13 cellular contexts compared by ENCODE assay signal in the genomic region with DNA sequence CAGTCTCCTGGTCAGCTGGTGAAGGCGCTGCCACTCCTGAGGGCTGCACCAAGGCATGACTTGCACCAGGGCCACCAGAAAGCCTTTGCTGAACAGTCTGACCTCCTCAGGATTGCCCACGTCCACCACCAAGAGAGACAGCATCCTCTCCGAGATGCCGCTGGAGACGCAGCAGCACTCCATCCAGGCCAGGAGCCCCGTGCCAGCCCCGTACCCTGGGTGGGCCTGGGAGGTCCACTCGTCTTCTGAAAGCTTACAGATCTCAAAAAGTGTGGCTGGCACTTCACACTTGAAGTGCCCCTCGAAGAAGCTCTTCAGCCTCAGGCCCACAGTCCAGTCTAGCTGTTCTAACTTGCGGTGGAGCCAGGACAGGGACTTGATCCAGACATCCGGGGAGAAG. TPM values are rescaled to one million over a fixed set of nuclear protein-coding genes. Genes with fewer than 3 reads are reported as not detected.
A peak's percentile ranks its signal among the peaks of the same experiment; 100 is the strongest.
DNase-seq lines count a peak whose midpoint lies in the region; ATAC-seq, FAIRE-seq and TF ChIP-seq lines count a peak whose summit lies in the region.
"Had no signal": no experiment of that assay in that cellular context is flagged by ENCODE, and none has a peak within 500 bp of the region (broad histone marks: within the 10 kb centered on the region; RNA-seq: fewer than 3 reads in every experiment).

No MANE protein-coding gene starts in this region.

- FAIRE-seq in HepG2 (lab: Jason Lieb, UNC): no peak
- FAIRE-seq: H1 had no signal

- H3K4me1 ChIP-seq in HepG2 (ENCODE audit: insufficient read depth, low read length): peaks cover 27% of the 10 kb centered on the region
- peaks cover 0 to 3% (median under 1%) of the 10 kb centered on the region in 4 donors for H3K4me1 ChIP-seq in right lobe of liver

- no peaks in the 10 kb centered on the region for H3K9me3 ChIP-seq in HepG2 (ENCODE audit: low read length)
- H3K9me3 ChIP-seq in right lobe of liver: no peaks in the 10 kb centered on the region

- POLR2A ChIA-PET in HepG2 (lab: Yijun Ruan, JAX): interaction anchor here (1.1 to 1.8 kb wide), 2 partner anchors 12 to 19 kb away, joined by 3 to 4 read pairs; no protein-coding TSS in a partner anchor

- H3K4me1 Mint-ChIP-seq in neural crest cell: peaks cover 12% of the 10 kb centered on the region
- H3K4me1 Mint-ChIP-seq in stimulated activated naive B cell treated with anti-CD40 and anti-IgM and Interleukin-4, amounts not matched to agents 10 μg/mL and 1 μg/mL and 100 μg/mL, for 72 hours: peaks cover 36 to 46% of the 10 kb centered on the region in 2 donors

- ATAC-seq in HepG2: no peak; the same call in 1 of the 3 replicates
- no peak for ATAC-seq in right lobe of liver
- no peak for ATAC-seq in HG03432 (IDR thresholded peaks at IDR 0.05; ENCODE audit: unreplicated experiment)
- no peak for ATAC-seq in stimulated activated naive B cell treated with anti-CD40 and anti-IgM and Interleukin-4, amounts not matched to agents 10 μg/mL and 1 μg/mL and 100 μg/mL, for 72 hours (replicated peaks)
- ATAC-seq in HG02678 (IDR thresholded peaks at IDR 0.05; ENCODE audit: unreplicated experiment): no peak

- H3K27ac Mint-ChIP-seq in neural crest cell (ENCODE audit: unreplicated experiment): no peak overlapping the region
- H3K27ac Mint-ChIP-seq in stimulated activated naive B cell treated with anti-CD40 and anti-IgM and Interleukin-4, amounts not matched to agents 10 μg/mL and 1 μg/mL and 100 μg/mL, for 72 hours: no peak overlapping the region
- H3K27ac Mint-ChIP-seq: B cell, H9 had no signal

- H3K36me3 ChIP-seq in HepG2 (replicated peaks in 1 of 2; ENCODE audit: control insufficient read depth in 1 of 2, insufficient read depth in 2 of 2, low read length in 2 of 2) (peaks cover 25 to 76% of the 10 kb centered on the region in 2 experiments), right lobe of liver (peaks cover 0 to 20% (median 6%) of the 10 kb centered on the region in 4 donors)

- no peak overlapping the region for H3K4me2 ChIP-seq in HepG2 (ENCODE audit: low read depth, low read length)

- H3K27me3 ChIP-seq in HepG2 (ENCODE audit: control insufficient read depth in 1 of 2, insufficient read depth in 2 of 2, low read length in 2 of 2): no peaks in the 10 kb centered on the region
- no peaks in the 10 kb centered on the region for H3K27me3 ChIP-seq in right lobe of liver

- intact Hi-C loops in HepG2 (cut with micrococcal nuclease; ENCODE audit: unreplicated experiment) (no loop called here), right lobe of liver (cut with DNase I) (no loop called here)

- TF ChIP-seq POLR2A in HepG2 (IDR thresholded peaks at IDR 0.05; ENCODE audit: insufficient read depth in 1 of 2, low read depth in 2 of 2, low read length in 2 of 2) (peak in 1 of 2 experiments; percentile 3; a peak in 1 of 4 replicates), right lobe of liver (IDR thresholded peaks at IDR 0.05) (no peak)

- H3K27me3 Mint-ChIP-seq in neural crest cell (ENCODE audit: low read depth): no peaks in the 10 kb centered on the region
- no peaks in the 10 kb centered on the region for H3K27me3 Mint-ChIP-seq in stimulated activated naive B cell treated with anti-CD40 and anti-IgM and Interleukin-4, amounts not matched to agents 10 μg/mL and 1 μg/mL and 100 μg/mL, for 72 hours
- H3K27me3 Mint-ChIP-seq: B cell; CD4-positive, alpha-beta memory T cell had no signal

- TF ChIP-seq EP300 in HepG2 (IDR thresholded peaks at IDR 0.05; ENCODE audit: low read depth in 2 of 2, low read length in 2 of 2): no peak
- TF ChIP-seq EP300 in HepG2 (CRISPR knock-in tag; IDR thresholded peaks at IDR 0.05; ENCODE audit: borderline replicate concordance): no peak

- H3K4me3 ChIP-seq in HepG2 (replicated peaks in 1 of 3; ENCODE audit: insufficient read depth in 1 of 3, low read depth in 2 of 3, low read length in 3 of 3) (no peak overlapping the region), right lobe of liver (no peak overlapping the region)

- H3K9me3 Mint-ChIP-seq in neural crest cell: peaks cover 5% of the 10 kb centered on the region
- peaks cover 0 to 3% of the 10 kb centered on the region in 2 donors for H3K9me3 Mint-ChIP-seq in stimulated activated naive B cell treated with anti-CD40 and anti-IgM and Interleukin-4, amounts not matched to agents 10 μg/mL and 1 μg/mL and 100 μg/mL, for 72 hours
- H3K9me3 Mint-ChIP-seq: CD4-positive, alpha-beta memory T cell had no signal

- H3K27ac ChIP-seq in HepG2 (ENCODE audit: extremely low read length, insufficient read depth, low read length) (peak overlapping the region; percentile 22), right lobe of liver (no peak overlapping the region)

- no peaks in the 10 kb centered on the region for H4K20me1 ChIP-seq in HepG2 (ENCODE audit: insufficient read depth, low read length)

- WGBS in HepG2 (ENCODE audit: low lambda C conversion rate): 88% methylated on average over 6 of the region's 11 CpGs
- WGBS in right lobe of liver (ENCODE audit: insufficient coverage, low coverage, low lambda C conversion rate, missing lambda C conversion rate): 96% methylated on average over 4 of the region's 11 CpGs

- TF ChIP-seq RAD21 in HepG2 (CRISPR knock-in tag; IDR thresholded peaks at IDR 0.05): no peak

- H3K36me3 Mint-ChIP-seq in neural crest cell (ENCODE audit: low read depth): peaks cover 41% of the 10 kb centered on the region
- peaks cover 59 to 79% of the 10 kb centered on the region in 2 donors for H3K36me3 Mint-ChIP-seq in stimulated activated naive B cell treated with anti-CD40 and anti-IgM and Interleukin-4, amounts not matched to agents 10 μg/mL and 1 μg/mL and 100 μg/mL, for 72 hours

- no peak overlapping the region for H3K9ac ChIP-seq in HepG2 (ENCODE audit: insufficient read depth, low read depth, low read length)

- H3K4me3 Mint-ChIP-seq in neural crest cell: peak overlapping the region; percentile 44
- no peak overlapping the region for H3K4me3 Mint-ChIP-seq in stimulated activated naive B cell treated with anti-CD40 and anti-IgM and Interleukin-4, amounts not matched to agents 10 μg/mL and 1 μg/mL and 100 μg/mL, for 72 hours
- H3K4me3 Mint-ChIP-seq: B cell; CD4-positive, alpha-beta memory T cell; H9 had no signal

- H3K79me2 ChIP-seq in HepG2 (ENCODE audit: insufficient read depth, low read length): peaks cover 17% of the 10 kb centered on the region

- TF ChIP-seq CTCF in HepG2 (CRISPR knock-in tag; IDR thresholded peaks at IDR 0.05): no peak
- no peak for TF ChIP-seq CTCF in right lobe of liver (IDR thresholded peaks at IDR 0.05)
- TF ChIP-seq CTCF in neural crest cell (conservative IDR thresholded peaks at IDR 0.05): no peak

- CTCF ChIA-PET in HepG2 (lab: Yijun Ruan, JAX; ENCODE audit: low intra/inter-chr PET ratio, low total read pairs): no interaction called here

- no peak overlapping the region for H2AFZ ChIP-seq in HepG2 (ENCODE audit: low read length)

- BruUV-seq in HepG2 (replicated peaks; lab: Mats Ljungman, UMichigan): no TSS peak

- in situ Hi-C loops in HepG2 (cut with HindIII; ENCODE audit: extremely low pct_ligation_motif_present, low pct_unique_long_range_greater_than_20kb): no loop called here

- DNase-seq in HepG2 (ENCODE audit: low spot score) (no peak), right lobe of liver (no peak), neural crest cell (ENCODE audit: low read depth, low spot score) (no peak)
- DNase-seq in stimulated activated naive B cell treated with anti-CD40 and anti-IgM and Interleukin-4, amounts not matched to agents 10 μg/mL and 1 μg/mL and 100 μg/mL, for 72 hours: no peak
- DNase-seq: CD4-positive, alpha-beta memory T cell; GF-D8; H9; KBM-7 had no signal

RNA-seq across cellular contexts. Expression of a gene that starts 6.7 kb away (rescaled TPM):
- total RNA-seq in HepG2 (2016; rRNA removed; fragmentation: Illumina TruSeq; extraction: Trizol): 22.7 and 28.2 TPM in 2 replicates
- total RNA-seq in HepG2 (2016; cell fraction: cytosol; rRNA removed; fragmentation: Illumina TruSeq; extraction: Trizol; ENCODE audit: low read depth): 1.6 and 2.8 TPM in 2 replicates
- total RNA-seq in HepG2 (2016; cell fraction: insoluble cytoplasmic fraction; rRNA removed; fragmentation: Illumina TruSeq; extraction: Trizol): 23.2 and 25.6 TPM in 2 replicates
- total RNA-seq in HepG2 (2016; cell fraction: membrane; rRNA removed; fragmentation: Illumina TruSeq; extraction: Trizol): 7.3 and 7.8 TPM in 2 replicates
- 14.5 and 15.4 TPM in 2 replicates for total RNA-seq in HepG2 (2016; cell fraction: nucleus; rRNA removed; fragmentation: Illumina TruSeq; extraction: Trizol)
- 10.8 and 13.6 TPM in 2 replicates for polyA plus RNA-seq in HepG2 (2011; rRNA removed)
- 5.1 and 7.0 TPM in 2 replicates for polyA plus RNA-seq in HepG2 (2011; cell fraction: cytosol; rRNA removed)
- polyA plus RNA-seq in HepG2 (2011; cell fraction: nucleus; rRNA removed): 15.7 and 16.5 TPM in 2 replicates
- 10.4 and 10.6 TPM in 2 replicates for polyA plus RNA-seq in HepG2 (2012)
- 0.83 and 1.1 TPM in 2 replicates for polyA plus RNA-seq in HepG2 (2016; cell fraction: cytosol; fragmentation: Illumina TruSeq; extraction: Trizol; ENCODE audit: low read depth)
- polyA plus RNA-seq in HepG2 (2016; cell fraction: insoluble cytoplasmic fraction; fragmentation: Illumina TruSeq; extraction: Trizol; ENCODE audit: low read depth): 18.5 and 22.6 TPM in 2 replicates
- polyA plus RNA-seq in HepG2 (2016; cell fraction: membrane; fragmentation: Illumina TruSeq; extraction: Trizol; ENCODE audit: low read depth): 2.1 and 3.2 TPM in 2 replicates
- 17.5 and 17.6 TPM in 2 replicates for polyA plus RNA-seq in HepG2 (2016; cell fraction: nucleus; fragmentation: Illumina TruSeq; extraction: Trizol; ENCODE audit: insufficient read depth, low read depth)
- polyA minus RNA-seq in HepG2 (2011; rRNA and poly(A)+ RNA removed; ENCODE audit: low replicate concordance): 30.3 and 134 TPM in 2 replicates
- polyA minus RNA-seq in HepG2 (2011; cell fraction: cytosol; rRNA and poly(A)+ RNA removed): 6.5 and 6.9 TPM in 2 replicates
- polyA minus RNA-seq in HepG2 (2011; cell fraction: nucleus; rRNA and poly(A)+ RNA removed): 9.9 and 11.6 TPM in 2 replicates
- total RNA-seq in right lobe of liver: 10 to 100 TPM in 1 of 6 experiments, 1 to 10 TPM in 5; 7.1 to 10.1 (median 8.0) TPM
- polyA plus RNA-seq in PFSK-1 (2012; ENCODE audit: insufficient read length, low read depth): 36.2 TPM
- total RNA-seq in neural crest cell: 36.1 and 37.3 TPM in 2 replicates

RNA-seq across cellular contexts. Expression of a gene that starts 13.0 kb away (rescaled TPM):
- 16.5 and 25.2 TPM in 2 replicates for total RNA-seq in HepG2 (2016; rRNA removed; fragmentation: Illumina TruSeq; extraction: Trizol)
- total RNA-seq in HepG2 (2016; cell fraction: cytosol; rRNA removed; fragmentation: Illumina TruSeq; extraction: Trizol; ENCODE audit: low read depth): 11.6 and 12.3 TPM in 2 replicates
- total RNA-seq in HepG2 (2016; cell fraction: insoluble cytoplasmic fraction; rRNA removed; fragmentation: Illumina TruSeq; extraction: Trizol): 16.8 and 25.2 TPM in 2 replicates
- 24.8 and 30.1 TPM in 2 replicates for total RNA-seq in HepG2 (2016; cell fraction: membrane; rRNA removed; fragmentation: Illumina TruSeq; extraction: Trizol)
- 22.5 and 29.8 TPM in 2 replicates for total RNA-seq in HepG2 (2016; cell fraction: nucleus; rRNA removed; fragmentation: Illumina TruSeq; extraction: Trizol)
- polyA plus RNA-seq in HepG2 (2011; rRNA removed): 46.6 and 53.8 TPM in 2 replicates
- polyA plus RNA-seq in HepG2 (2011; cell fraction: cytosol; rRNA removed): 55.4 and 57.8 TPM in 2 replicates
- 29.5 and 29.7 TPM in 2 replicates for polyA plus RNA-seq in HepG2 (2011; cell fraction: nucleus; rRNA removed)
- polyA plus RNA-seq in HepG2 (2012): 28.7 and 29.6 TPM in 2 replicates
- 16.6 and 21.9 TPM in 2 replicates for polyA plus RNA-seq in HepG2 (2016; cell fraction: cytosol; fragmentation: Illumina TruSeq; extraction: Trizol; ENCODE audit: low read depth)
- polyA plus RNA-seq in HepG2 (2016; cell fraction: insoluble cytoplasmic fraction; fragmentation: Illumina TruSeq; extraction: Trizol; ENCODE audit: low read depth): 21.1 and 27.9 TPM in 2 replicates
- 30.8 and 33.2 TPM in 2 replicates for polyA plus RNA-seq in HepG2 (2016; cell fraction: membrane; fragmentation: Illumina TruSeq; extraction: Trizol; ENCODE audit: low read depth)
- 48.5 and 49.8 TPM in 2 replicates for polyA plus RNA-seq in HepG2 (2016; cell fraction: nucleus; fragmentation: Illumina TruSeq; extraction: Trizol; ENCODE audit: insufficient read depth, low read depth)
- 112 and 176 TPM in 2 replicates for polyA minus RNA-seq in HepG2 (2011; rRNA and poly(A)+ RNA removed; ENCODE audit: low replicate concordance)
- polyA minus RNA-seq in HepG2 (2011; cell fraction: cytosol; rRNA and poly(A)+ RNA removed): 36.8 and 39.7 TPM in 2 replicates
- 18.0 and 23.5 TPM in 2 replicates for polyA minus RNA-seq in HepG2 (2011; cell fraction: nucleus; rRNA and poly(A)+ RNA removed)
- 10 to 100 TPM in 1 of 6 experiments, 1 to 10 TPM in 3, under 1 TPM in 2; 0.59 to 11.5 (median 1.6) TPM for total RNA-seq in right lobe of liver
- 106 TPM for polyA plus RNA-seq in PFSK-1 (2012; ENCODE audit: insufficient read length, low read depth)
- 20.9 and 22.5 TPM in 2 replicates for total RNA-seq in neural crest cell

RNA-seq across cellular contexts. Expression of a gene that starts 30.8 kb away (rescaled TPM):
- total RNA-seq in HepG2 (2016; rRNA removed; fragmentation: Illumina TruSeq; extraction: Trizol) (17.3 and 21.8 TPM in 2 replicates), right lobe of liver (10 to 100 TPM; 17.9 to 35.1 (median 28.2) TPM), neural crest cell (67.2 and 68.8 TPM in 2 replicates)
- total RNA-seq in HepG2 (2016; cell fraction: cytosol; rRNA removed; fragmentation: Illumina TruSeq; extraction: Trizol; ENCODE audit: low read depth): 8.1 and 10.4 TPM in 2 replicates
- total RNA-seq in HepG2 (2016; cell fraction: insoluble cytoplasmic fraction; rRNA removed; fragmentation: Illumina TruSeq; extraction: Trizol): 17.9 and 18.2 TPM in 2 replicates
- 6.2 and 7.3 TPM in 2 replicates for total RNA-seq in HepG2 (2016; cell fraction: membrane; rRNA removed; fragmentation: Illumina TruSeq; extraction: Trizol)
- total RNA-seq in HepG2 (2016; cell fraction: nucleus; rRNA removed; fragmentation: Illumina TruSeq; extraction: Trizol): 13.4 and 15.3 TPM in 2 replicates
- 12.5 and 13.3 TPM in 2 replicates for polyA plus RNA-seq in HepG2 (2011; rRNA removed)
- 7.6 and 8.0 TPM in 2 replicates for polyA plus RNA-seq in HepG2 (2011; cell fraction: cytosol; rRNA removed)
- 10.5 and 11.7 TPM in 2 replicates for polyA plus RNA-seq in HepG2 (2011; cell fraction: nucleus; rRNA removed)
- polyA plus RNA-seq in HepG2 (2012): 11.0 and 12.6 TPM in 2 replicates
- 1.3 and 1.4 TPM in 2 replicates for polyA plus RNA-seq in HepG2 (2016; cell fraction: cytosol; fragmentation: Illumina TruSeq; extraction: Trizol; ENCODE audit: low read depth)
- 12.9 and 17.6 TPM in 2 replicates for polyA plus RNA-seq in HepG2 (2016; cell fraction: insoluble cytoplasmic fraction; fragmentation: Illumina TruSeq; extraction: Trizol; ENCODE audit: low read depth)
- polyA plus RNA-seq in HepG2 (2016; cell fraction: membrane; fragmentation: Illumina TruSeq; extraction: Trizol; ENCODE audit: low read depth): 3.0 and 3.4 TPM in 2 replicates
- polyA plus RNA-seq in HepG2 (2016; cell fraction: nucleus; fragmentation: Illumina TruSeq; extraction: Trizol; ENCODE audit: insufficient read depth, low read depth): 18.7 and 20.8 TPM in 2 replicates
- 109 and 127 TPM in 2 replicates for polyA minus RNA-seq in HepG2 (2011; rRNA and poly(A)+ RNA removed; ENCODE audit: low replicate concordance)
- polyA minus RNA-seq in HepG2 (2011; cell fraction: cytosol; rRNA and poly(A)+ RNA removed): 24.4 and 27.0 TPM in 2 replicates
- polyA minus RNA-seq in HepG2 (2011; cell fraction: nucleus; rRNA and poly(A)+ RNA removed): 35.8 and 54.7 TPM in 2 replicates
- polyA plus RNA-seq in PFSK-1 (2012; ENCODE audit: insufficient read length, low read depth): 45.7 TPM

RNA-seq across cellular contexts. Expression of a gene that starts 36.7 kb away (rescaled TPM):
- total RNA-seq in HepG2 (2016; rRNA removed; fragmentation: Illumina TruSeq; extraction: Trizol): 87.8 and 112 TPM in 2 replicates
- total RNA-seq in HepG2 (2016; cell fraction: cytosol; rRNA removed; fragmentation: Illumina TruSeq; extraction: Trizol; ENCODE audit: low read depth): 9.8 and 11.3 TPM in 2 replicates
- total RNA-seq in HepG2 (2016; cell fraction: insoluble cytoplasmic fraction; rRNA removed; fragmentation: Illumina TruSeq; extraction: Trizol): 79.1 and 124 TPM in 2 replicates
- 22.5 and 25.3 TPM in 2 replicates for total RNA-seq in HepG2 (2016; cell fraction: membrane; rRNA removed; fragmentation: Illumina TruSeq; extraction: Trizol)
- total RNA-seq in HepG2 (2016; cell fraction: nucleus; rRNA removed; fragmentation: Illumina TruSeq; extraction: Trizol): 44.3 and 54.7 TPM in 2 replicates
- 42.0 and 53.7 TPM in 2 replicates for polyA plus RNA-seq in HepG2 (2011; rRNA removed)
- polyA plus RNA-seq in HepG2 (2011; cell fraction: cytosol; rRNA removed): 29.7 and 47.5 TPM in 2 replicates
- polyA plus RNA-seq in HepG2 (2011; cell fraction: nucleus; rRNA removed): 30.6 and 44.9 TPM in 2 replicates
- polyA plus RNA-seq in HepG2 (2012): 56.4 and 101 TPM in 2 replicates
- polyA plus RNA-seq in HepG2 (2016; cell fraction: cytosol; fragmentation: Illumina TruSeq; extraction: Trizol; ENCODE audit: low read depth): 6.7 and 7.7 TPM in 2 replicates
- polyA plus RNA-seq in HepG2 (2016; cell fraction: insoluble cytoplasmic fraction; fragmentation: Illumina TruSeq; extraction: Trizol; ENCODE audit: low read depth): 153 and 154 TPM in 2 replicates
- polyA plus RNA-seq in HepG2 (2016; cell fraction: membrane; fragmentation: Illumina TruSeq; extraction: Trizol; ENCODE audit: low read depth): 13.2 and 14.9 TPM in 2 replicates
- polyA plus RNA-seq in HepG2 (2016; cell fraction: nucleus; fragmentation: Illumina TruSeq; extraction: Trizol; ENCODE audit: insufficient read depth, low read depth): 86.8 and 90.1 TPM in 2 replicates
- 13.1 and 20.3 TPM in 2 replicates for polyA minus RNA-seq in HepG2 (2011; rRNA and poly(A)+ RNA removed; ENCODE audit: low replicate concordance)
- 14.1 and 21.6 TPM in 2 replicates for polyA minus RNA-seq in HepG2 (2011; cell fraction: cytosol; rRNA and poly(A)+ RNA removed)
- 37.0 and 38.0 TPM in 2 replicates for polyA minus RNA-seq in HepG2 (2011; cell fraction: nucleus; rRNA and poly(A)+ RNA removed)
- total RNA-seq in right lobe of liver: 10 to 100 TPM; 34.6 to 66.4 (median 39.9) TPM
- polyA plus RNA-seq in PFSK-1 (2012; ENCODE audit: insufficient read length, low read depth): 80.3 TPM
- total RNA-seq in neural crest cell: 114 and 124 TPM in 2 replicates

RNA-seq across cellular contexts. Expression of a gene that starts 36.7 kb away (rescaled TPM):
- total RNA-seq in HepG2 (2016; rRNA removed; fragmentation: Illumina TruSeq; extraction: Trizol): 25.5 and 30.3 TPM in 2 replicates
- 4.8 and 5.8 TPM in 2 replicates for total RNA-seq in HepG2 (2016; cell fraction: cytosol; rRNA removed; fragmentation: Illumina TruSeq; extraction: Trizol; ENCODE audit: low read depth)
- total RNA-seq in HepG2 (2016; cell fraction: insoluble cytoplasmic fraction; rRNA removed; fragmentation: Illumina TruSeq; extraction: Trizol): 26.8 and 31.7 TPM in 2 replicates
- total RNA-seq in HepG2 (2016; cell fraction: membrane; rRNA removed; fragmentation: Illumina TruSeq; extraction: Trizol): 8.4 and 8.7 TPM in 2 replicates
- total RNA-seq in HepG2 (2016; cell fraction: nucleus; rRNA removed; fragmentation: Illumina TruSeq; extraction: Trizol): 17.8 and 20.7 TPM in 2 replicates
- 12.3 and 12.4 TPM in 2 replicates for polyA plus RNA-seq in HepG2 (2011; rRNA removed)
- 16.1 and 17.4 TPM in 2 replicates for polyA plus RNA-seq in HepG2 (2011; cell fraction: cytosol; rRNA removed)
- polyA plus RNA-seq in HepG2 (2011; cell fraction: nucleus; rRNA removed): 9.4 and 10.2 TPM in 2 replicates
- polyA plus RNA-seq in HepG2 (2012): 12.8 and 14.9 TPM in 2 replicates
- polyA plus RNA-seq in HepG2 (2016; cell fraction: cytosol; fragmentation: Illumina TruSeq; extraction: Trizol; ENCODE audit: low read depth): 3.0 and 3.1 TPM in 2 replicates
- polyA plus RNA-seq in HepG2 (2016; cell fraction: insoluble cytoplasmic fraction; fragmentation: Illumina TruSeq; extraction: Trizol; ENCODE audit: low read depth): 25.8 and 28.8 TPM in 2 replicates
- 4.6 and 4.9 TPM in 2 replicates for polyA plus RNA-seq in HepG2 (2016; cell fraction: membrane; fragmentation: Illumina TruSeq; extraction: Trizol; ENCODE audit: low read depth)
- polyA plus RNA-seq in HepG2 (2016; cell fraction: nucleus; fragmentation: Illumina TruSeq; extraction: Trizol; ENCODE audit: insufficient read depth, low read depth): 13.4 and 15.4 TPM in 2 replicates
- polyA minus RNA-seq in HepG2 (2011; rRNA and poly(A)+ RNA removed; ENCODE audit: low replicate concordance): 12.6 and 16.7 TPM in 2 replicates
- polyA minus RNA-seq in HepG2 (2011; cell fraction: cytosol; rRNA and poly(A)+ RNA removed): 6.9 and 10.1 TPM in 2 replicates
- polyA minus RNA-seq in HepG2 (2011; cell fraction: nucleus; rRNA and poly(A)+ RNA removed): 28.8 and 34.7 TPM in 2 replicates
- total RNA-seq in right lobe of liver: 10 to 100 TPM in 5 of 6 experiments, 1 to 10 TPM in 1; 10.0 to 18.1 (median 13.4) TPM
- polyA plus RNA-seq in PFSK-1 (2012; ENCODE audit: insufficient read length, low read depth): 51.0 TPM
- 21.2 and 22.2 TPM in 2 replicates for total RNA-seq in neural crest cell
